Comparison of ENCODE assay signal across 9 cellular contexts in genomic region chr2:54360055-54360792, GRCh38.
A peak's percentile ranks its signal among the peaks of the same experiment; 100 is the strongest.
DNase-seq lines count a peak whose midpoint lies in the region; TF ChIP-seq lines count a peak whose summit lies in the region.
"Had no signal": no experiment of that assay in that cellular context is flagged by ENCODE, and none has a peak within 500 bp of the region (broad histone marks: within the 10 kb centered on the region; RNA-seq: fewer than 3 reads in every experiment).

No MANE protein-coding gene starts in this region.

- H3K4me1 ChIP-seq in esophagus squamous epithelium = peaks cover 0 to 12% (median 0%) of the 10 kb centered on the region in 3 donors

- no peak for TF ChIP-seq CTCF in esophagus squamous epithelium (IDR thresholded peaks at IDR 0.05)

- H3K9me3 ChIP-seq in esophagus squamous epithelium = no peaks in the 10 kb centered on the region
- H3K9me3 ChIP-seq: neutrophil had no signal

- peak overlapping the region in 3 of 4 donors; percentile 33 to 56 (median 46) for H3K27ac ChIP-seq in esophagus squamous epithelium
- H3K27ac ChIP-seq: neutrophil had no signal

- WGBS in esophagus squamous epithelium, 2 donors = 15 to 17% methylated on average over 8 of the region's 8 CpGs

- DNase-seq in NCI-H2107 treated with DMSO at 0.1 percent for 48 hours (lab: John Stamatoyannopoulos, UW; ENCODE audit: unreplicated experiment) (peak; percentile 23), NCI-H2107 (lab: John Stamatoyannopoulos, UW) (no peak), esophagus squamous epithelium (lab: John Stamatoyannopoulos, UW) (no peak), myocyte (ENCODE audit: low read depth) (peak; percentile 29), OCI-M1 (lab: John Stamatoyannopoulos, UW) (no peak), NCI-H526 (lab: John Stamatoyannopoulos, UW) (no peak), GF-D8 (lab: John Stamatoyannopoulos, UW) (no peak), KG1 (lab: John Stamatoyannopoulos, UW) (no peak)

- H3K36me3 ChIP-seq in esophagus squamous epithelium = no peaks in the 10 kb centered on the region
- H3K36me3 ChIP-seq: neutrophil had no signal

- H3K4me3 ChIP-seq in esophagus squamous epithelium = peak overlapping the region in 2 of 4 donors; percentile 4 to 27

- intact Hi-C loops in esophagus squamous epithelium (cut with DNase I) = no loop called here

- no peaks in the 10 kb centered on the region for H3K27me3 ChIP-seq in esophagus squamous epithelium
- H3K27me3 ChIP-seq: neutrophil had no signal

- no peak for TF ChIP-seq POLR2A in esophagus squamous epithelium (IDR thresholded peaks at IDR 0.05)

Comparison
In these comparisons a context has a peak if more than half of its experiments do, and no peak if none do; other contexts are left out.
1. DNase-seq: peak in NCI-H2107 treated with DMSO at 0.1 percent for 48 hours (single experiment) and myocyte (single experiment); none in NCI-H2107 (single experiment), esophagus squamous epithelium (single experiment), OCI-M1 (single experiment), NCI-H526 (0 of 2), GF-D8 (single experiment) and KG1 (single experiment).